In the genomic region with DNA sequence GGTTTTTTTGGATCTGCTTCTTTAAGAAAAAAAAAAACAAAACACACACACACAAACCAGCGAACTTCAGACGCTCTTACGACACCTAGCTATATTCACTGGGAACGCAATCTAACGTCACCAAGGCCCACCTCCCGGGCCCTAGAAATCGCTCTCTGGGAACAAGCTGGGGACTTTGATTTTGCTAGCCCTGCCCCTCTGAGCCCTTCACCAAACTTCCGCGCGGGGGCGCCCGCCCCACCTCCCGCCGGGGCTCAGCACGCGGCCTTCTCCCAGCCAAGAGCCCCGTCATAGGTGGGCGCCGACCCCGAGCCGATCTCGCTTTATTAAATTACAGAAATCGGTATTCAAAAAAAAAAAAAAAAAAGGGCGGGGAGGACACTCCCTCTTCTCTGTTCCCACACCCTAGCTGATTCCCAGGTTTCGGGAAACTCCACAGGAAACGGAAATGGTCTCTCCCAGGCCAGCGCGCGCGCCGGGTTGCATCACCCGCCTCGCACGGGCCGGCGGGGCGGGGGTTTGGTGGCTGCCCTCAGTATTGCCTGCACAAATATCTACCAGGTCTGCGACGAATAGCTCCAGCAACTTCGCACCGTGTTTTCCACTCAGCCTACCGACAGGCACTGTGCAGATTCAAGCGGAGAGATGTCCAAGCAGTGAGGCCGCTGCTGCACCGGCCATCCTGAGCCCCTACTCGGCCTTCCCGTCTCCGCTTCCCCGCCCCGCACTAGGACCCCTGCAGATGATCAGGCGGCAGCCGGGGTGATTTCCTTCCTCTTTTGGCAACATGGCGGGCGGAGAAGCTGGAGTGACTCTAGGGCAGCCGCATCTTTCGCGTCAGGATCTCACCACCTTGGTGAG, we compare ENCODE assay signal across 8 cellular contexts. TPM values are rescaled to one million over a fixed set of nuclear protein-coding genes. Genes with fewer than 3 reads are reported as not detected.
A peak's percentile ranks its signal among the peaks of the same experiment; 100 is the strongest.
DNase-seq lines count a peak whose midpoint lies in the region; ATAC-seq, FAIRE-seq and TF ChIP-seq lines count a peak whose summit lies in the region.

TSS of gene EIF2S3 (plus strand) at position 775 of the 861 bp plus-strand sequence. CDS start at position 788, 13 bp downstream.

- H3K4me1 ChIP-seq in cardiac muscle cell (ENCODE audit: low read depth) (no peaks in the 10 kb centered on the region), trophoblast cell (ENCODE audit: control insufficient read depth in 1 of 2, insufficient read depth in 2 of 2, low read length in 2 of 2) (no peaks in the 10 kb centered on the region)

- peak; percentile 99 for FAIRE-seq in GM12892 (lab: Jason Lieb, UNC)

- peak within 1 kb of the TSS; percentile 96 for H4K8ac ChIP-seq in trophoblast cell (ENCODE audit: low read depth, low read length)

- H2BK120ac ChIP-seq in trophoblast cell (ENCODE audit: insufficient read depth, low read length, poor library complexity) = peak within 1 kb of the TSS; percentile 96

- H3K79me2 ChIP-seq in trophoblast cell (ENCODE audit: control insufficient read depth, insufficient read depth, low read length, poor library complexity) = peaks cover 7% of the 10 kb centered on the region

- peak within 1 kb of the TSS; percentile 100 for H3K9ac ChIP-seq in trophoblast cell (ENCODE audit: low read length)

- H4K12ac ChIP-seq in trophoblast cell (ENCODE audit: low read depth, low read length) = peak within 1 kb of the TSS; percentile 94

- H3K27ac Mint-ChIP-seq in type B pancreatic cell = no peak within 1 kb of the TSS

- TF ChIP-seq POLR2A in GM12892 (IDR thresholded peaks at IDR 0.05; ENCODE audit: low read depth, low read length) = peak; percentile 95

- peak within 1 kb of the TSS; percentile 54 for H3K27ac ChIP-seq in adipose tissue (ENCODE audit: low read depth, low read length)
- no peak within 1 kb of the TSS for H3K27ac ChIP-seq in cardiac muscle cell
- H3K27ac ChIP-seq in trophoblast cell (ENCODE audit: low read depth, low read length) = peak within 1 kb of the TSS; percentile 99

- H4K91ac ChIP-seq in trophoblast cell (ENCODE audit: low read depth, low read length) = peak within 1 kb of the TSS; percentile 94

- H3K4ac ChIP-seq in trophoblast cell (ENCODE audit: low read depth, low read length) = peak within 1 kb of the TSS; percentile 96

- H3K9me3 ChIP-seq in cardiac muscle cell (ENCODE audit: low read depth) (no peaks in the 10 kb centered on the region), trophoblast cell (ENCODE audit: insufficient read depth, low read depth, low read length) (no peaks in the 10 kb centered on the region)

- H3K4me3 ChIP-seq in cardiac muscle cell (no peak within 1 kb of the TSS), trophoblast cell (ENCODE audit: low read depth, low read length) (peak within 1 kb of the TSS; percentile 99)

- H2BK5ac ChIP-seq in trophoblast cell (ENCODE audit: low read depth, low read length, poor library complexity) = peak within 1 kb of the TSS; percentile 89

- H3K23ac ChIP-seq in trophoblast cell (ENCODE audit: low read length) = no peak within 1 kb of the TSS

- peak within 1 kb of the TSS; percentile 98 for H3K14ac ChIP-seq in trophoblast cell (ENCODE audit: low read length)

- peaks cover 7% of the 10 kb centered on the region for H3K79me1 ChIP-seq in trophoblast cell (ENCODE audit: low read length)

- H3K4me1 Mint-ChIP-seq in type B pancreatic cell (ENCODE audit: unreplicated experiment) = no peaks in the 10 kb centered on the region

- DNase-seq in GM12892 (ENCODE audit: insufficient read length) = peak; percentile 65
- DNase-seq in NCI-H1436 treated with DMSO at 0.1 percent for 48 hours (lab: John Stamatoyannopoulos, UW) = peak; percentile 86
- DNase-seq in T follicular helper cell (ENCODE audit: low read depth) = peak; percentile 85
- peak; percentile 95 to 96 for DNase-seq in cardiac muscle cell (ENCODE audit: low read depth in 1 of 2, low spot score in 1 of 2)
- peak; percentile 78 to 97 for DNase-seq in trophoblast cell
- DNase-seq in type B pancreatic cell (ENCODE audit: extremely low spot score, unreplicated experiment) = peak; percentile 95

- TF ChIP-seq CTCF in cardiac muscle cell (IDR thresholded peaks at IDR 0.05; ENCODE audit: low read depth, low read length) (peak; percentile 65), type B pancreatic cell (conservative IDR thresholded peaks at IDR 0.05) (peak; percentile 87)

- peak within 1 kb of the TSS; percentile 99 for H2AK5ac ChIP-seq in trophoblast cell (ENCODE audit: low read length)

- H3K36me3 Mint-ChIP-seq in type B pancreatic cell = no peaks in the 10 kb centered on the region

- H3K4me2 ChIP-seq in trophoblast cell (ENCODE audit: low read length) = peak within 1 kb of the TSS; percentile 78

- peak within 1 kb of the TSS; percentile 59 for H2BK12ac ChIP-seq in trophoblast cell (ENCODE audit: low read length)

- H3K27me3 ChIP-seq in cardiac muscle cell = no peaks in the 10 kb centered on the region
- no peaks in the 10 kb centered on the region for H3K27me3 ChIP-seq in trophoblast cell (ENCODE audit: insufficient read depth, low read length)

- peak within 1 kb of the TSS; percentile 92 for H2AFZ ChIP-seq in trophoblast cell (ENCODE audit: insufficient read depth, low read length, poor library complexity)

- no peaks in the 10 kb centered on the region for H3K9me3 Mint-ChIP-seq in type B pancreatic cell

- H3K4me3 Mint-ChIP-seq in type B pancreatic cell = no peak within 1 kb of the TSS

- peaks cover 17% of the 10 kb centered on the region for H3K36me3 ChIP-seq in cardiac muscle cell
- H3K36me3 ChIP-seq in trophoblast cell (ENCODE audit: control insufficient read depth in 1 of 2, insufficient read depth in 2 of 2, low read length in 2 of 2) = peaks cover 9 to 10% of the 10 kb centered on the region in 2 experiments

- H3K18ac ChIP-seq in trophoblast cell (ENCODE audit: low read length) = peak within 1 kb of the TSS; percentile 91

- 1% methylated on average over 42 to 57 of the region's 57 CpGs for WGBS in adipose tissue, 3 donors
- WGBS in trophoblast cell (ENCODE audit: extremely low coverage, insufficient coverage, insufficient read length) = no CpG with 5 or more reads among the region's 57 CpGs

- H3K27me3 Mint-ChIP-seq in type B pancreatic cell = no peaks in the 10 kb centered on the region

- ATAC-seq in HG02840 (IDR thresholded peaks at IDR 0.05; ENCODE audit: low FRiP score, unreplicated experiment) = peak; percentile 89

RNA-seq across cellular contexts. Expression of gene EIF2S3, which starts in this region (rescaled TPM):
- 289 TPM for polyA plus RNA-seq in GM12892 (2012; ENCODE audit: missing spikeins)
- polyA plus RNA-seq in adipose tissue (10 to 100 TPM; 64.1 to 84.6 (median 83.4) TPM), cardiac muscle cell (76.4 and 108 TPM in 2 replicates)
- total RNA-seq in cardiac muscle cell (196 and 246 TPM in 2 replicates), type B pancreatic cell (ENCODE audit: low replicate concordance) (368 and 418 TPM in 2 replicates)
- polyA plus RNA-seq in trophoblast cell (2013) = 110 and 112 TPM in 2 replicates
